In genomic region chr12:93849946-93850345, GRCh38 we compare ENCODE assay signal across 26 cellular contexts.
"Had no signal": no experiment of that assay in that cellular context is flagged by ENCODE, and none has a peak within 500 bp of the region (broad histone marks: within the 10 kb centered on the region; RNA-seq: fewer than 3 reads in every experiment).

No MANE protein-coding gene starts in this region.

- H3K9ac ChIP-seq: KMS-11 had no signal

- H3K27me3 Mint-ChIP-seq: activated CD4-positive, alpha-beta T cell treated with anti-CD3 and anti-CD28 coated beads for 36 hours; activated naive CD8-positive, alpha-beta T cell treated with anti-CD3 and anti-CD28 coated beads, Interleukin-2, amount 50 U/mL, for 24 hours had no signal

- H3K27me3 ChIP-seq: ascending aorta, body of pancreas, SJSA1 had no signal

- H3K27ac ChIP-seq: ascending aorta, body of pancreas, KMS-11, SJSA1, VCaP had no signal

- DNase-seq: activated CD4-positive, alpha-beta T cell treated with anti-CD3 and anti-CD28 coated beads for 36 hours; activated CD4-positive, alpha-beta T cell treated with anti-CD3 and anti-CD28 coated beads, Interleukin-2, amount 50 U/mL, for 4 hours; activated CD8-positive, alpha-beta memory T cell treated with anti-CD3 and anti-CD28 coated beads, Interleukin-2, amount 50 U/mL, for 48 hours; activated CD8-positive, alpha-beta T cell treated with anti-CD3 and anti-CD28 coated beads, Interleukin-2, amount 10 ng/mL, durations not matched to agents 7 days and 5 days; activated naive CD8-positive, alpha-beta T cell treated with anti-CD3 and anti-CD28 coated beads, Interleukin-2, amount 50 U/mL, for 24 hours; activated T-cell treated with anti-CD3 and anti-CD28 coated beads, Interleukin-2, amount 50 U/mL, for 1 hour; amniotic stem cell; body of pancreas; central memory CD4-positive, alpha-beta T cell; NCI-H1092 treated with DMSO at 0.1 percent for 48 hours; NCI-H1436; NCI-H1694 treated with DMSO at 0.1 percent for 48 hours; NCI-H2029 treated with DMSO at 0.1 percent for 48 hours; NCI-H510A treated with DMSO at 0.1 percent for 48 hours; NCI-H69; NK-92 treated with Interleukin-12 subunit alpha and Interleukin-12 subunit beta, amount 100 ng/mL, for 24 hours; SHP77; SW 1271; T-helper 2 cell; T1000 had no signal

- H3K27ac Mint-ChIP-seq: activated CD4-positive, alpha-beta T cell treated with anti-CD3 and anti-CD28 coated beads for 36 hours; activated naive CD4-positive, alpha-beta T cell treated with anti-CD3 and anti-CD28 coated beads, Interleukin-2, amount 50 U/mL, for 72 hours; activated naive CD8-positive, alpha-beta T cell treated with anti-CD3 and anti-CD28 coated beads, Interleukin-2, amount 50 U/mL, for 24 hours had no signal

- H3K9me3 ChIP-seq: ascending aorta, body of pancreas, SJSA1 had no signal

- H3K4me3 ChIP-seq: ascending aorta, body of pancreas, SJSA1 had no signal

- ATAC-seq: activated CD4-positive, alpha-beta T cell treated with anti-CD3 and anti-CD28 coated beads for 36 hours; activated CD8-positive, alpha-beta T cell treated with anti-CD3 and anti-CD28 coated beads, Interleukin-2, amount 10 ng/mL, durations not matched to agents 7 days and 5 days; activated naive CD4-positive, alpha-beta T cell treated with anti-CD3 and anti-CD28 coated beads, Interleukin-2, amount 50 U/mL, for 72 hours; activated naive CD8-positive, alpha-beta T cell treated with anti-CD3 and anti-CD28 coated beads, Interleukin-2, amount 50 U/mL, for 24 hours; body of pancreas; SK-N-SH treated with all-trans-retinoic acid at 6 μM for 48 hours had no signal

- H3K4me1 ChIP-seq: ascending aorta, body of pancreas, SJSA1 had no signal

- H3K36me3 ChIP-seq: ascending aorta, SJSA1 had no signal

- H3K4me3 Mint-ChIP-seq: activated CD4-positive, alpha-beta T cell treated with anti-CD3 and anti-CD28 coated beads for 36 hours; activated CD8-positive, alpha-beta T cell treated with anti-CD3 and anti-CD28 coated beads, Interleukin-2, amount 10 ng/mL, durations not matched to agents 7 days and 5 days; activated naive CD8-positive, alpha-beta T cell treated with anti-CD3 and anti-CD28 coated beads, Interleukin-2, amount 50 U/mL, for 24 hours had no signal
